1 cellular context compared by ENCODE assay signal in genomic region chr11:325796-326591, GRCh38.
TF ChIP-seq lines count a peak whose summit lies in the region.

No MANE protein-coding gene starts in this region.

TF ChIP-seq in neural cell, 6 proteins besides CTCF, POLR2A, EP300 and RAD21 (continued from another document):
- TF ChIP-seq, protein P1, sequence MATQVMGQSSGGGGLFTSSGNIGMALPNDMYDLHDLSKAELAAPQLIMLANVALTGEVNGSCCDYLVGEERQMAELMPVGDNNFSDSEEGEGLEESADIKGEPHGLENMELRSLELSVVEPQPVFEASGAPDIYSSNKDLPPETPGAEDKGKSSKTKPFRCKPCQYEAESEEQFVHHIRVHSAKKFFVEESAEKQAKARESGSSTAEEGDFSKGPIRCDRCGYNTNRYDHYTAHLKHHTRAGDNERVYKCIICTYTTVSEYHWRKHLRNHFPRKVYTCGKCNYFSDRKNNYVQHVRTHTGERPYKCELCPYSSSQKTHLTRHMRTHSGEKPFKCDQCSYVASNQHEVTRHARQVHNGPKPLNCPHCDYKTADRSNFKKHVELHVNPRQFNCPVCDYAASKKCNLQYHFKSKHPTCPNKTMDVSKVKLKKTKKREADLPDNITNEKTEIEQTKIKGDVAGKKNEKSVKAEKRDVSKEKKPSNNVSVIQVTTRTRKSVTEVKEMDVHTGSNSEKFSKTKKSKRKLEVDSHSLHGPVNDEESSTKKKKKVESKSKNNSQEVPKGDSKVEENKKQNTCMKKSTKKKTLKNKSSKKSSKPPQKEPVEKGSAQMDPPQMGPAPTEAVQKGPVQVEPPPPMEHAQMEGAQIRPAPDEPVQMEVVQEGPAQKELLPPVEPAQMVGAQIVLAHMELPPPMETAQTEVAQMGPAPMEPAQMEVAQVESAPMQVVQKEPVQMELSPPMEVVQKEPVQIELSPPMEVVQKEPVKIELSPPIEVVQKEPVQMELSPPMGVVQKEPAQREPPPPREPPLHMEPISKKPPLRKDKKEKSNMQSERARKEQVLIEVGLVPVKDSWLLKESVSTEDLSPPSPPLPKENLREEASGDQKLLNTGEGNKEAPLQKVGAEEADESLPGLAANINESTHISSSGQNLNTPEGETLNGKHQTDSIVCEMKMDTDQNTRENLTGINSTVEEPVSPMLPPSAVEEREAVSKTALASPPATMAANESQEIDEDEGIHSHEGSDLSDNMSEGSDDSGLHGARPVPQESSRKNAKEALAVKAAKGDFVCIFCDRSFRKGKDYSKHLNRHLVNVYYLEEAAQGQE (IDR thresholded peaks at IDR 0.05; ENCODE audit: borderline replicate concordance): no peak
- no peak for TF ChIP-seq MXI1 (conservative IDR thresholded peaks at IDR 0.05; ENCODE audit: poor library complexity, severe bottlenecking)
- TF ChIP-seq SMC3 (conservative IDR thresholded peaks at IDR 0.05; ENCODE audit: poor library complexity): no peak
